ENCODE assay signal across 15 cellular contexts in the genomic region with DNA sequence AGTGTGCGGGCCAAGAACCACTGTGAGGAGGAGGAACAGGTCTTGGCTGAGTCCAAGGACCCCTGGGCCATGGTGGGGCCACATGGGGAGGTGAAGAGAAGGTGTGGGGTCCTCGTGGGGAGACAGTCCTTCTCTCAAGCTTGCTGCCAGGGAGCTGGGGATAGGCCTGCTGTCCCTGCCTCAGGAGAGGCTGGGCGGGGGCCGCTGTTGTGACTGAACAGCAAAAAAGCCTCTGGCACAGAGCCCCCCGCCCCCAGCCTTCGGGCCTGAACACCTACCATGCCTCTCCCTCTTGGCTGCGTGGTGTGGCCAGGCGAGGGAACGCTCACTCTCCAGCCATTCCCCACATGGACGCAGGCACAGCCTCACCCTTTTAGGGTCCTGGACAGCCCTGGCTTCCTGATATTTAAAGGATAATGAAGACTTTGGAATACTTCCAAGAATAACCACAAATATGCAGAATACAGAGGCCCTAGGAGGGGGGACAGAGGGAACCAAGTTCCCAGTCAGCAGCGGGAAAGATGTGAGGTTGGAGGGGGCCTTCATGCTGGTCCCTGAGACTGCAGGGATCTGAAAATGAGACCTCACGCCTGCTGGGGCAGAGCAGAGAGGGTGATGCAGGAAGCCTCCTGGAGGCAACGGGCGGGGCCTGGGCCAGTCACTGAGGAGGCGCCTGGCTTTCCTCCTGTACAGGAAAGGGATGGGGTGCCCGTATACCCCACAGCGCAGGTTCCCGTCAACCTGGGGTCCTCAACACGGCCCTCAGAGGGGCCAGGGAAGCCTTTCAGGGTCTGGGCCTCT.
A peak's percentile ranks its signal among the peaks of the same experiment; 100 is the strongest.
DNase-seq lines count a peak whose midpoint lies in the region; ATAC-seq and TF ChIP-seq lines count a peak whose summit lies in the region.
"Had no signal": no experiment of that assay in that cellular context is flagged by ENCODE, and none has a peak within 500 bp of the region (broad histone marks: within the 10 kb centered on the region; RNA-seq: fewer than 3 reads in every experiment).

No MANE protein-coding gene starts in this region.

- 0 out of 2 replicates have a peak overlapping the region, but pooled peaks have one; percentile 3 for H3K9ac ChIP-seq in SK-N-SH
- H3K9ac ChIP-seq: KMS-11 had no signal

- no peaks in the 10 kb centered on the region for H3F3A ChIP-seq in SK-N-SH (replicated peaks; ENCODE audit: insufficient read depth)

- H3K4me3 ChIP-seq in SK-N-SH (ENCODE audit: low read depth in 2 of 2, low read length in 1 of 2): no peak overlapping the region
- H3K4me3 ChIP-seq in fibroblast of villous mesenchyme (ENCODE audit: low read depth, low read length): no peak overlapping the region
- H3K4me3 ChIP-seq in stomach: no peak overlapping the region
- H3K4me3 ChIP-seq in WERI-Rb-1 (ENCODE audit: low read depth, low read length): no peak overlapping the region
- H3K4me3 ChIP-seq: coronary artery had no signal

- no peaks in the 10 kb centered on the region for H3K9me3 ChIP-seq in SK-N-SH
- H3K9me3 ChIP-seq in stomach: no peaks in the 10 kb centered on the region
- no peaks in the 10 kb centered on the region for H3K9me3 ChIP-seq in WERI-Rb-1 (ENCODE audit: severe bottlenecking)

- no peak for TF ChIP-seq RAD21 in SK-N-SH (IDR thresholded peaks at IDR 0.05; ENCODE audit: low read length)

- H3K27me3 ChIP-seq in SK-N-SH (ENCODE audit: insufficient read depth): no peaks in the 10 kb centered on the region
- H3K27me3 ChIP-seq in stomach: no peaks in the 10 kb centered on the region
- H3K27me3 ChIP-seq in WERI-Rb-1 (ENCODE audit: insufficient read depth, low read depth, severe bottlenecking): no peaks in the 10 kb centered on the region

- TF ChIP-seq EP300 in SK-N-SH (IDR thresholded peaks at IDR 0.05; ENCODE audit: borderline replicate concordance in 1 of 2, low read depth in 1 of 2, low read length in 1 of 2): no peak
- TF ChIP-seq EP300 in stomach (IDR thresholded peaks at IDR 0.05): no peak

- 48% methylated on average over 8 of the region's 19 CpGs for WGBS in SK-N-SH (ENCODE audit: low lambda C conversion rate)
- 65 to 78% (median 74%) methylated on average over 18 to 19 of the region's 19 CpGs for WGBS in stomach, 5 donors

- no peaks in the 10 kb centered on the region for H4K20me1 ChIP-seq in SK-N-SH (ENCODE audit: insufficient read depth)

- H3K4me2 ChIP-seq in SK-N-SH: peak overlapping the region; percentile 51; the same call in 1 of the 2 replicates
- H3K4me2 ChIP-seq: KMS-11 had no signal

- DNase-seq in NCI-H1105 treated with DMSO at 0.1 percent for 48 hours (lab: John Stamatoyannopoulos, UW): peak; percentile 0
- no peak for DNase-seq in NCI-H1105 (lab: John Stamatoyannopoulos, UW)
- DNase-seq in SK-N-SH: peak; percentile 59
- peak; percentile 79 for DNase-seq in fibroblast of villous mesenchyme (ENCODE audit: low read depth)
- DNase-seq in stomach: no peak
- DNase-seq in AML-193 (lab: John Stamatoyannopoulos, UW): no peak
- DNase-seq in WERI-Rb-1: no peak
- no peak for DNase-seq in left lobe of liver (ENCODE audit: low spot score)
- DNase-seq: 8988T; activated CD4-positive, CD25-positive, alpha-beta regulatory T cell; hypothalamus; RPMI8226; small intestine had no signal

- H3K4me1 ChIP-seq in SK-N-SH (ENCODE audit: control insufficient read depth in 1 of 2, insufficient read depth in 2 of 2, low read depth in 1 of 2, low read length in 1 of 2): peaks cover 13% of the 10 kb centered on the region in 2 experiments; a peak in 3 of 4 replicates
- H3K4me1 ChIP-seq in stomach: peaks cover 0 to 22% (median 17%) of the 10 kb centered on the region in 4 donors

- H3K36me3 ChIP-seq in SK-N-SH (replicated peaks in 1 of 2; ENCODE audit: control insufficient read depth in 1 of 2, insufficient read depth in 2 of 2, low read length in 1 of 2): no peaks in the 10 kb centered on the region
- peaks cover 6 to 57% (median 54%) of the 10 kb centered on the region in 4 donors for H3K36me3 ChIP-seq in stomach
- H3K36me3 ChIP-seq in WERI-Rb-1: peaks cover 41% of the 10 kb centered on the region

- no peak for TF ChIP-seq POLR2A in stomach (IDR thresholded peaks at IDR 0.05)

- no peaks in the 10 kb centered on the region for H3K79me2 ChIP-seq in SK-N-SH (ENCODE audit: insufficient read depth)

- CTCF ChIA-PET in SK-N-SH (lab: Yijun Ruan, JAX): interaction anchor here (0.5 to 3.1 kb wide), 8 partner anchors 17 to 348 kb away, joined by 3 to 27 read pairs (median 3); no protein-coding TSS in a partner anchor

- no peak for TF ChIP-seq CTCF in SK-N-SH (IDR thresholded peaks at IDR 0.05)
- no peak for TF ChIP-seq CTCF in fibroblast of villous mesenchyme (IDR thresholded peaks at IDR 0.05; ENCODE audit: insufficient read depth, low read depth, low read length)
- no peak for TF ChIP-seq CTCF in stomach (IDR thresholded peaks at IDR 0.05)
- TF ChIP-seq CTCF in WERI-Rb-1 (IDR thresholded peaks at IDR 0.05; ENCODE audit: low read depth, low read length): no peak

- POLR2A ChIA-PET in SK-N-SH (lab: Yijun Ruan, JAX): no interaction called here

- peak overlapping the region; percentile 66; the same call in 1 of the 2 replicates for H2AFZ ChIP-seq in SK-N-SH (ENCODE audit: low read depth)

- ATAC-seq in left lobe of liver: no peak

- intact Hi-C loops in stomach (cut with DNase I; ENCODE audit: low total_unique reads): loop anchor here (10.0 kb wide), 1 partner anchor 134 kb away; a partner anchor contains a TSS

- no peaks in the 10 kb centered on the region for H3K9me2 ChIP-seq in SK-N-SH

- H3K27ac ChIP-seq in SK-N-SH (ENCODE audit: low read depth in 2 of 2, low read length in 1 of 2) (no peak overlapping the region), stomach (peak overlapping the region in 3 of 5 donors; percentile 12 to 54 (median 20)), WERI-Rb-1 (no peak overlapping the region)
- H3K27ac ChIP-seq: coronary artery, KMS-11 had no signal

TF ChIP-seq in SK-N-SH, 30 proteins besides CTCF, POLR2A, EP300 and RAD21:
- peak; percentile 34; the same call in 1 of the 2 replicates for TF ChIP-seq POLR2AphosphoS5 (IDR thresholded peaks at IDR 0.05; ENCODE audit: low read depth, low read length)
- TF ChIP-seq FOSL2 (IDR thresholded peaks at IDR 0.05; ENCODE audit: borderline replicate concordance, low read depth): no peak
- TF ChIP-seq NFIC (IDR thresholded peaks at IDR 0.05; ENCODE audit: borderline replicate concordance): peak; percentile 88
- TF ChIP-seq, protein P1, sequence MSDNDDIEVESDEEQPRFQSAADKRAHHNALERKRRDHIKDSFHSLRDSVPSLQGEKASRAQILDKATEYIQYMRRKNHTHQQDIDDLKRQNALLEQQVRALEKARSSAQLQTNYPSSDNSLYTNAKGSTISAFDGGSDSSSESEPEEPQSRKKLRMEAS (IDR thresholded peaks at IDR 0.05; ENCODE audit: low read depth): peak; percentile 75
- no peak for TF ChIP-seq MXI1 (IDR thresholded peaks at IDR 0.05; ENCODE audit: low read depth, low read length)
- TF ChIP-seq TCF12 (IDR thresholded peaks at IDR 0.05): peak; percentile 49; the same call in 1 of the 2 replicates
- no peak for TF ChIP-seq JUND (IDR thresholded peaks at IDR 0.05)

Comparison
In these comparisons a context has a peak if more than half of its experiments do, and no peak if none do; other contexts are left out.
1. DNase-seq: peak in NCI-H1105 treated with DMSO at 0.1 percent for 48 hours (single experiment), SK-N-SH (single experiment) and fibroblast of villous mesenchyme (single experiment); none in NCI-H1105 (single experiment), stomach (single experiment), AML-193 (0 of 2), WERI-Rb-1 (single experiment) and left lobe of liver (single experiment).
2. H3K27ac ChIP-seq: peak in stomach (3 of 5); none in SK-N-SH (0 of 2) and WERI-Rb-1 (single experiment).